ENCODE assay signal across 15 cellular contexts in genomic region chr10:73969224-73969811, GRCh38. TPM values are rescaled to one million over a fixed set of nuclear protein-coding genes. Genes with fewer than 3 reads are reported as not detected.
DNase-seq lines count a peak whose midpoint lies in the region; ATAC-seq and TF ChIP-seq lines count a peak whose summit lies in the region.
"Had no signal": no experiment of that assay in that cellular context is flagged by ENCODE, and none has a peak within 500 bp of the region (broad histone marks: within the 10 kb centered on the region; RNA-seq: fewer than 3 reads in every experiment).

No MANE protein-coding gene starts in this region.

- intact Hi-C loops in lower lobe of right lung (cut with DNase I): no loop called here
- intact Hi-C loops in transverse colon (cut with DNase I; ENCODE audit: low total_unique reads): no loop called here

- H3K27ac ChIP-seq in lower lobe of right lung (no peak overlapping the region), transverse colon (peak overlapping the region; percentile 81 to 92 (median 88)), Karpas-422 (ENCODE audit: low read length) (no peak overlapping the region)
- H3K27ac ChIP-seq: parathyroid adenoma had no signal

- TF ChIP-seq POLR2A in transverse colon (IDR thresholded peaks at IDR 0.05): no peak

- in situ Hi-C loops in transverse colon (cut with MboI; ENCODE audit: low pct_ligation_motif_present in 1 of 4, low pct_unique_long_range_greater_than_20kb in 1 of 4, low sequenced_read_pairs in 3 of 4): no loop called here

- H3K79me2 ChIP-seq in Karpas-422 (ENCODE audit: low read length): no peaks in the 10 kb centered on the region
- H3K79me2 ChIP-seq: parathyroid adenoma had no signal

- peak; percentile 23 to 31 for ATAC-seq in lower lobe of right lung

- no peak overlapping the region for H3K4me3 ChIP-seq in lower lobe of right lung
- H3K4me3 ChIP-seq in transverse colon: no peak overlapping the region
- H3K4me3 ChIP-seq in Karpas-422 (ENCODE audit: low read length): no peak overlapping the region
- H3K4me3 ChIP-seq: thoracic aorta had no signal

- H4K20me1 ChIP-seq in Karpas-422 (ENCODE audit: insufficient read depth, low read depth, low read length): no peaks in the 10 kb centered on the region

- no peak overlapping the region for H2AFZ ChIP-seq in Karpas-422 (ENCODE audit: low read length)
- H2AFZ ChIP-seq: parathyroid adenoma had no signal

- H3K36me3 ChIP-seq in lower lobe of right lung (no peaks in the 10 kb centered on the region), transverse colon (no peaks in the 10 kb centered on the region), Karpas-422 (ENCODE audit: insufficient read depth, low read length) (no peaks in the 10 kb centered on the region)
- H3K36me3 ChIP-seq: thoracic aorta had no signal

- H3K9me3 ChIP-seq in lower lobe of right lung: no peaks in the 10 kb centered on the region
- H3K9me3 ChIP-seq in transverse colon: no peaks in the 10 kb centered on the region
- no peaks in the 10 kb centered on the region for H3K9me3 ChIP-seq in Karpas-422 (ENCODE audit: low read length)
- H3K9me3 ChIP-seq: thoracic aorta had no signal

- H3K4me2 ChIP-seq in Karpas-422 (ENCODE audit: low read depth, low read length, poor library complexity, severe bottlenecking): no peak overlapping the region

- WGBS in transverse colon (ENCODE audit: low coverage in 1 of 2), 2 donors: 77% methylated on average over 5 of the region's 5 CpGs; no CpG with 5 or more reads in 1 of the 2 donors

- no peaks in the 10 kb centered on the region for H3K9me2 ChIP-seq in Karpas-422 (replicated peaks; ENCODE audit: insufficient read depth, low read length)

- TF ChIP-seq CTCF in lower lobe of right lung (IDR thresholded peaks at IDR 0.05) (no peak), transverse colon (IDR thresholded peaks at IDR 0.05) (no peak)

- no peak for TF ChIP-seq EP300 in transverse colon (IDR thresholded peaks at IDR 0.05; ENCODE audit: low read depth)

- H3K27me3 ChIP-seq in lower lobe of right lung (ENCODE audit: low read depth) (no peaks in the 10 kb centered on the region), transverse colon (no peaks in the 10 kb centered on the region), Karpas-422 (ENCODE audit: low read length) (no peaks in the 10 kb centered on the region)

- H3K4me1 ChIP-seq in lower lobe of right lung: peaks cover 21% of the 10 kb centered on the region
- H3K4me1 ChIP-seq in transverse colon: peaks cover 16 to 36% (median 25%) of the 10 kb centered on the region in 4 donors
- H3K4me1 ChIP-seq in Karpas-422 (ENCODE audit: low read length): no peaks in the 10 kb centered on the region

- no peak overlapping the region for H3K9ac ChIP-seq in Karpas-422 (ENCODE audit: low read length)
- H3K9ac ChIP-seq: parathyroid adenoma had no signal

- DNase-seq in SIG-M5 treated with dmso at 0.1 percent for 504 hours (lab: John Stamatoyannopoulos, UW; ENCODE audit: unreplicated experiment): peak; percentile 4
- no peak for DNase-seq in SIG-M5 (lab: John Stamatoyannopoulos, UW)
- DNase-seq in amniotic epithelial cell (ENCODE audit: low read depth): peak; percentile 59
- DNase-seq in lower lobe of right lung: no peak
- no peak for DNase-seq in transverse colon
- no peak for DNase-seq in stimulated activated naive CD4-positive, alpha-beta T cell (lab: John Stamatoyannopoulos, UW)
- DNase-seq in dedifferentiated amniotic fluid mesenchymal stem cell (ENCODE audit: extremely low spot score): no peak
- no peak for DNase-seq in Karpas-422
- DNase-seq: 8988T; activated B cell treated with CpG ODN at 0.5 μM for 24 hours; activated naive CD4-positive, alpha-beta T cell treated with anti-CD3 and anti-CD28 coated beads for 36 hours; CD4-positive, CD25-positive, alpha-beta regulatory T cell; NCI-H1105 treated with DMSO at 0.1 percent for 48 hours had no signal

RNA-seq across cellular contexts. Expression of gene VCL, which starts 28.6 kb away (rescaled TPM):
- total RNA-seq in lower lobe of right lung: 106 TPM
- 100 to 1,000 TPM in 3 of 4 donors, 10 to 100 TPM in 1; 96.1 to 133 (median 120) TPM for total RNA-seq in transverse colon
- total RNA-seq in Karpas-422 (2014; rRNA removed; shearing (Covaris generic); ENCODE audit: low replicate concordance): 37.6 and 50.5 TPM in 2 replicates

RNA-seq across cellular contexts. Expression of gene PLAU, which starts 58.4 kb away (rescaled TPM):
- total RNA-seq in lower lobe of right lung (29.0 TPM), transverse colon (1 to 10 TPM in 3 of 4 donors, under 1 TPM in 1; 0.75 to 8.0 (median 2.3) TPM)
- 3.2 and 6.3 TPM in 2 replicates for total RNA-seq in Karpas-422 (2014; rRNA removed; shearing (Covaris generic); ENCODE audit: low replicate concordance)
- total RNA-seq: activated B cell treated with CpG ODN at 0.5 μM for 24 hours had no signal

Comparison
In these comparisons a context has a peak if more than half of its experiments do, and no peak if none do; other contexts are left out.
1. DNase-seq: peak in SIG-M5 treated with dmso at 0.1 percent for 504 hours (single experiment) and amniotic epithelial cell (single experiment); none in SIG-M5 (single experiment), lower lobe of right lung (single experiment), transverse colon (single experiment), stimulated activated naive CD4-positive, alpha-beta T cell (0 of 6), dedifferentiated amniotic fluid mesenchymal stem cell (single experiment) and Karpas-422 (single experiment).
2. H3K27ac ChIP-seq: peak in transverse colon (4 of 4); none in lower lobe of right lung (single experiment) and Karpas-422 (single experiment).